Comparison of ENCODE assay signal across 1 cellular context in genomic region chr4:4995103-4995761, GRCh38.
TF ChIP-seq lines count a peak whose summit lies in the region.

No MANE protein-coding gene starts in this region.

TF ChIP-seq in K562, 482 proteins besides CTCF, POLR2A, EP300 and RAD21 (continued from another document):
- TF ChIP-seq ZBTB5 (IDR thresholded peaks at IDR 0.05) (no peak), HNRNPH1 (optimal IDR thresholded peaks at IDR 0.05; ENCODE audit: low read depth, low read length) (no peak), ZNF174 (CRISPR knock-in tag; IDR thresholded peaks at IDR 0.05) (no peak), PML (IDR thresholded peaks at IDR 0.05; ENCODE audit: low read length) (no peak), ZNF239 (CRISPR knock-in tag; IDR thresholded peaks at IDR 0.05) (no peak), ZNF124 (CRISPR knock-in tag; IDR thresholded peaks at IDR 0.05) (no peak), ZFP30 (CRISPR knock-in tag; IDR thresholded peaks at IDR 0.05; ENCODE audit: borderline replicate concordance) (no peak), ETS1 (conservative IDR thresholded peaks at IDR 0.05; ENCODE audit: control insufficient read depth, low read depth, low read length) (no peak), ZNF398 (CRISPR knock-in tag; IDR thresholded peaks at IDR 0.05) (no peak), ZNF655 (CRISPR knock-in tag; IDR thresholded peaks at IDR 0.05) (no peak), ESRRA (IDR thresholded peaks at IDR 0.05; ENCODE audit: borderline replicate concordance, low read depth) (peak; percentile 46), ZMIZ1 (IDR thresholded peaks at IDR 0.05; ENCODE audit: low read depth in 2 of 2, low read length in 2 of 2) (no peak), BRD9 (IDR thresholded peaks at IDR 0.05; ENCODE audit: low read depth, partially characterized antibody) (no peak), COPS2 (conservative IDR thresholded peaks at IDR 0.05) (no peak), DMBX1 (CRISPR knock-in tag; IDR thresholded peaks at IDR 0.05; ENCODE audit: borderline replicate concordance) (no peak), SRSF3 (IDR thresholded peaks at IDR 0.05; ENCODE audit: insufficient read depth, low read length) (no peak), DNMT1 (IDR thresholded peaks at IDR 0.05) (no peak), AFF4 (CRISPR knock-in tag; IDR thresholded peaks at IDR 0.05) (no peak), MCM3 (IDR thresholded peaks at IDR 0.05) (no peak), STAG1 (CRISPR knock-in tag; IDR thresholded peaks at IDR 0.05; ENCODE audit: borderline replicate concordance) (peak; percentile 77; the same call in 1 of the 2 replicates), HINFP (tag; conservative IDR thresholded peaks at IDR 0.05; ENCODE audit: low read depth) (peak; percentile 96), ATF6 (CRISPR knock-in tag; IDR thresholded peaks at IDR 0.05) (no peak), ZNF311 (CRISPR knock-in tag; IDR thresholded peaks at IDR 0.05) (no peak), MTA2 (IDR thresholded peaks at IDR 0.05; ENCODE audit: low read depth) (no peak), THRB (CRISPR knock-in tag; conservative IDR thresholded peaks at IDR 0.05) (no peak), POU5F1 (IDR thresholded peaks at IDR 0.05; ENCODE audit: borderline replicate concordance, low read depth, low read length, partially characterized antibody) (no peak), EWSR1 (IDR thresholded peaks at IDR 0.05; ENCODE audit: borderline replicate concordance, low read depth, partially characterized antibody) (no peak), ZNF24 (IDR thresholded peaks at IDR 0.05) (no peak), ZNF445 (CRISPR knock-in tag; IDR thresholded peaks at IDR 0.05; ENCODE audit: low read depth) (no peak), NCOR1 (IDR thresholded peaks at IDR 0.05) (no peak), NR2C2 (CRISPR knock-in tag; IDR thresholded peaks at IDR 0.05) (no peak), NR2C2 (tag; IDR thresholded peaks at IDR 0.05) (peak; percentile 35; the same call in 1 of the 2 replicates), ZNF766 (CRISPR knock-in tag; conservative IDR thresholded peaks at IDR 0.05) (no peak)
